In the genomic region with DNA sequence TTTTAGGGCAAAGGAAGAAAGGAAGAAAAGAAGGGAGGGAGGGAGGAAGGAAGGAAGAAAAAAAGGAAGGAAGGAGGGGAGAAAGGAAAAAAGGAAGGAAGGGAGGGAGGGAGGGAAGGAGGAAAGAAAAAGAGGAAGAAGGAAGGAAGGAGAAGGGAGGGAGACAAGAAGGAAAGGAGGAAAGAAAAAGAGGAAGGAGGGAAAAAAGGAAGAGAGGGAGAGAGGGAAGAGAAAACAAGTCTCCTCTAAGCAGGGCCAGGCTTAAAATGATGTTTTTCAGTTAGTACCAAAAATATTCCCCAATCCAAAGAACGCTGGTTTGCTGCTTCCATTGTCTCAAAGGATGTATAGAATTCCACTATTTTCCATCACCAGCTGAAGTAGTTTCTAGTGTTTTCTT, we compare ENCODE assay signal across 29 cellular contexts.
"Had no signal": no experiment of that assay in that cellular context is flagged by ENCODE, and none has a peak within 500 bp of the region (broad histone marks: within the 10 kb centered on the region; RNA-seq: fewer than 3 reads in every experiment).

No MANE protein-coding gene starts in this region.

- H2AFZ ChIP-seq: hepatocyte had no signal

- ATAC-seq: activated naive CD4-positive, alpha-beta T cell treated with anti-CD3 and anti-CD28 coated beads, Interleukin-2, amount 50 U/mL, for 72 hours; esophagus mucosa; left lobe of liver; lower lobe of right lung; naive thymus-derived CD4-positive, alpha-beta T cell; sciatic nerve; stimulated activated memory B cell treated with anti-CD40 and anti-IgM and Interleukin-4, amounts not matched to agents 10 μg/mL and 1 μg/mL and 100 μg/mL, for 72 hours had no signal

- H3K9ac ChIP-seq: parathyroid adenoma had no signal

- H3K4me3 Mint-ChIP-seq: dendritic cell treated with granulocyte-macrophage colony-stimulating factor and Interleukin-4, amounts not matched to agents 40 ng/mL and 50 ng/mL, for 4 days; T-helper 1 cell treated with Interleukin-12 subunit alpha and Interleukin-12 subunit beta and Interleukin-4 antibody, amounts not matched to agents 30 μg/mL and 1 μg/mL, for 36 hours had no signal

- H3K4me1 ChIP-seq: parathyroid adenoma had no signal

- H3K9me3 ChIP-seq: lower lobe of right lung, stomach, suprapubic skin, tibial nerve had no signal

- H3K36me3 ChIP-seq: brain microvascular endothelial cell, lower lobe of right lung, stomach, suprapubic skin, tibial nerve had no signal

- H3K36me3 Mint-ChIP-seq: stimulated activated memory B cell treated with anti-CD40 and anti-IgM and Interleukin-4, amounts not matched to agents 10 μg/mL and 1 μg/mL and 100 μg/mL, for 72 hours had no signal

- H3K27ac ChIP-seq: brain microvascular endothelial cell, hepatocyte, lower lobe of right lung, parathyroid adenoma, stomach, suprapubic skin had no signal

- H3K27me3 Mint-ChIP-seq: stimulated activated memory B cell treated with anti-CD40 and anti-IgM and Interleukin-4, amounts not matched to agents 10 μg/mL and 1 μg/mL and 100 μg/mL, for 72 hours had no signal

- H3K9me3 Mint-ChIP-seq: activated CD4-positive, alpha-beta memory T cell treated with anti-CD3 and anti-CD28 coated beads for 36 hours; activated naive CD4-positive, alpha-beta T cell treated with anti-CD3 and anti-CD28 coated beads, Interleukin-2, amount 50 U/mL, for 72 hours; dendritic cell treated with granulocyte-macrophage colony-stimulating factor and Interleukin-4, amounts not matched to agents 40 ng/mL and 50 ng/mL, for 4 days; immature natural killer cell; stimulated activated memory B cell treated with anti-CD40 and anti-IgM and Interleukin-4, amounts not matched to agents 10 μg/mL and 1 μg/mL and 100 μg/mL, for 72 hours; T-helper 1 cell treated with Interleukin-12 subunit alpha and Interleukin-12 subunit beta and Interleukin-4 antibody, amounts not matched to agents 30 μg/mL and 1 μg/mL, for 36 hours had no signal

- H3K4me3 ChIP-seq: hepatocyte, lower lobe of right lung, smooth muscle cell, stomach, suprapubic skin, tibial nerve had no signal

- DNase-seq: activated CD4-positive, alpha-beta memory T cell treated with anti-CD3 and anti-CD28 coated beads for 36 hours; activated CD4-positive, alpha-beta T cell treated with anti-CD3 and anti-CD28 coated beads for 48 hours; activated CD4-positive, CD25-positive, alpha-beta regulatory T cell; activated gamma-delta T cell; activated T-cell treated with anti-CD3 and anti-CD28 coated beads, Interleukin-2, amount 50 U/mL, for 48 hours; aorta; brain microvascular endothelial cell; caudate nucleus; effector CD8-positive, alpha-beta T cell; glutamatergic neuron; immature natural killer cell; lower lobe of right lung; naive thymus-derived CD4-positive, alpha-beta T cell; nucleus accumbens; stimulated activated CD4-positive, alpha-beta T cell treated with anti-CD3 and anti-CD28 coated beads, Interleukin-15, amount 100 ng/mL, for 24 hours; stomach; T1000 had no signal

- H3K4me2 ChIP-seq: smooth muscle cell had no signal

- H3K27ac Mint-ChIP-seq: activated CD4-positive, alpha-beta memory T cell treated with anti-CD3 and anti-CD28 coated beads for 36 hours; activated naive CD4-positive, alpha-beta T cell treated with anti-CD3 and anti-CD28 coated beads, Interleukin-2, amount 50 U/mL, for 72 hours; dendritic cell treated with granulocyte-macrophage colony-stimulating factor and Interleukin-4, amounts not matched to agents 40 ng/mL and 50 ng/mL, for 4 days; T-helper 1 cell treated with Interleukin-12 subunit alpha and Interleukin-12 subunit beta and Interleukin-4 antibody, amounts not matched to agents 30 μg/mL and 1 μg/mL, for 36 hours had no signal

- H3K27me3 ChIP-seq: brain microvascular endothelial cell, hepatocyte, stomach, suprapubic skin, tibial nerve had no signal
